21 cellular contexts compared by ENCODE assay signal in the genomic region with DNA sequence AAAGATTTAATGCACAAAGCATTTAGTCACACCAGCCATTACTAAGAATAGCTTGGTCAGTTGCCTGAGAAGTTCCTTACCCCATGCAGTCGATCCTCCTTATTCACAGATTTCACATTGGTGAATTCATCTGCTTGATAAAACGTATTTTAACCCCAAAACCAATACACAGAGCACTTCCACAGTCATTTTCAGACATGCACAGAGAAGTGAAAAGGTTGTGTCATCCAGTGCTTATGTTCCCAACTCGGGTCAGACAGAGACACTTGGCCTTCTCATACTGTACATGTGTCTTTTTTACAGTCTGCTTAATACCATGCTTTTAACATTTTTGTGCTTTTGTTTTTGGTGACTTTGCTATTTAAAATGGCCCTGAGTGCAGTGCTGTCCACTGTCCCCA.
DNase-seq lines count a peak whose midpoint lies in the region; ATAC-seq, FAIRE-seq and TF ChIP-seq lines count a peak whose summit lies in the region.
"Had no signal": no experiment of that assay in that cellular context is flagged by ENCODE, and none has a peak within 500 bp of the region (broad histone marks: within the 10 kb centered on the region; RNA-seq: fewer than 3 reads in every experiment).

No MANE protein-coding gene starts in this region.

- TF ChIP-seq POLR2A in GM12892 (IDR thresholded peaks at IDR 0.05; ENCODE audit: low read depth, low read length) = no peak

- H3K36me3 Mint-ChIP-seq in HFFc6 (ENCODE audit: low read depth) = no peaks in the 10 kb centered on the region

- H3K9me3 Mint-ChIP-seq in HFFc6 = no peaks in the 10 kb centered on the region
- H3K9me3 Mint-ChIP-seq: CD8-positive, alpha-beta T cell had no signal

- H3K27me3 Mint-ChIP-seq in HFFc6 (ENCODE audit: insufficient read depth) = no peaks in the 10 kb centered on the region; the same call in none of the 2 replicates

- no peak overlapping the region for H3K4me3 Mint-ChIP-seq in HFFc6
- H3K4me3 Mint-ChIP-seq: CD8-positive, alpha-beta T cell had no signal

- ATAC-seq in GM21786 (IDR thresholded peaks at IDR 0.05; ENCODE audit: unreplicated experiment) = no peak
- no peak for ATAC-seq in stimulated activated naive CD8-positive, alpha-beta T cell treated with anti-CD3 and anti-CD28 coated beads, Interleukin-15, Interleukin-2, amounts not matched to agents 100 U/mL and 50 U/mL, for 24 hours
- ATAC-seq: CD8-positive, alpha-beta T cell; HepG2 had no signal

- H3K27ac Mint-ChIP-seq in HFFc6 = peak overlapping the region; percentile 19; the same call in 1 of the 2 replicates
- H3K27ac Mint-ChIP-seq: CD8-positive, alpha-beta T cell had no signal

- FAIRE-seq in GM12892 (lab: Jason Lieb, UNC) = no peak
- FAIRE-seq: D721Med, HepG2, RCC 7860 had no signal

- peaks cover 64% of the 10 kb centered on the region for H3K4me1 Mint-ChIP-seq in HFFc6 (ENCODE audit: low read depth)

- DNase-seq in CD1c-positive myeloid dendritic cell (ENCODE audit: extremely low spot score) = peak; percentile 26
- DNase-seq in HFFc6 = no peak
- peak; percentile 14 for DNase-seq in astrocyte of the hippocampus (ENCODE audit: low read depth, low spot score)
- DNase-seq in myocyte (ENCODE audit: low read depth) = peak; percentile 21
- DNase-seq in GM12892 (ENCODE audit: insufficient read length) = no peak
- no peak for DNase-seq in NCI-H526 (lab: John Stamatoyannopoulos, UW)
- no peak for DNase-seq in stimulated activated naive CD8-positive, alpha-beta T cell treated with anti-CD3 and anti-CD28 coated beads, Interleukin-15, Interleukin-2, amounts not matched to agents 100 U/mL and 50 U/mL, for 24 hours
- DNase-seq: BE2C; CD8-positive, alpha-beta T cell; DMS79 treated with DMSO at 0.1 percent for 48 hours; GF-D8; H7; MG63; NCI-H1417; NCI-H2029; NCI-H510A; SHP77 had no signal

- no peak for TF ChIP-seq CTCF in HFFc6 (IDR thresholded peaks at IDR 0.05)

Comparison
In these comparisons a context has a peak if more than half of its experiments do, and no peak if none do; other contexts are left out.
1. DNase-seq: peak in CD1c-positive myeloid dendritic cell (single experiment), astrocyte of the hippocampus (single experiment) and myocyte (single experiment); none in HFFc6 (single experiment), GM12892 (single experiment), NCI-H526 (0 of 2) and stimulated activated naive CD8-positive, alpha-beta T cell treated with anti-CD3 and anti-CD28 coated beads, Interleukin-15, Interleukin-2, amounts not matched to agents 100 U/mL and 50 U/mL, for 24 hours (single experiment).